ENCODE assay signal across 8 cellular contexts in the genomic region with DNA sequence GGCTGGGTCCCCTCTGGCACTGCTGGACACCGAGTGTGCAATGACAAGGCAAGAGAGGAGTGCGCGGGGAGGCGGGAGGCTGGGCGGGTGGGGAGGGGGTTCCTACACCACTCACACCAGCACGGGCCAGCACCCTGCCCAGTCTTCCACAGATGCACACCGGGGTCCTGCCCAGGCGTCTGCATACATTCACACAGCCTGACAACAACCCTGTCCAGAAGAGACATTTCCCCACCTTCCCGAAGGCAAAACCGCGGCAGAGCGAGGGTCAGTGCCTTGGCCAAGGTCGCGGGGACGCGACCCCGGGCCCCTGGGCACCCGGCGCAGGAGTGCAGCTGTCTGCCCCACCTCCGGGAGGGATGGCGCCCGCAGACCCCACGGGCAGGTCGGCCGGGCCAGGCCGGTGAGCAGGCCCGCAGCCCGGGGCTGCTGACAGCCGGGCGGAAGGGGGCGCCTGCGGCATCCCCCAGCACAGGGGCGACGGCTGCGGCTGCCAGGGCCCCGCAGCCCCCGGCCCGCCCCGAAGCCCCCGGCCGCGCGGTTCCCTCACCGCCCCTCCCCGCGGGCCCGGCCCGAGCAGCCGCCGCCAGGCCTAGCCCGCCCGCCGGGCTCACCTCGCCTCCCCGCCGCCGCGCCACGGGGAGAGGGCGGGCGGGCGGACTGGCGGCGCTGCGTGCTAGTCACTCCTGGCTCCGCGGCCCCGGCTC. TPM values are rescaled to one million over a fixed set of nuclear protein-coding genes. Genes with fewer than 3 reads are reported as not detected.
DNase-seq lines count a peak whose midpoint lies in the region; ATAC-seq, FAIRE-seq and TF ChIP-seq lines count a peak whose summit lies in the region.

No MANE protein-coding gene starts in this region.

- H3K4me2 ChIP-seq in HCT116 (ENCODE audit: low read length) (peak overlapping the region; percentile 84), keratinocyte (ENCODE audit: control insufficient read depth, extremely low read depth, insufficient read depth, low read depth, low read length) (peak overlapping the region; percentile 89)

- no peak for TF ChIP-seq RAD21 in HCT116 (IDR thresholded peaks at IDR 0.05; ENCODE audit: low read depth)

- no peaks in the 10 kb centered on the region for H3K9me2 ChIP-seq in HCT116 (ENCODE audit: insufficient read depth)

- intact Hi-C loops in activated naive CD4-positive, alpha-beta T cell treated with anti-CD3 and anti-CD28 coated beads for 36 hours (cut with micrococcal nuclease), result no loop called here
- intact Hi-C loops in HCT116 (cut with micrococcal nuclease), result loop anchor here (10.0 kb wide), 1 partner anchor 167 kb away; no protein-coding TSS in a partner anchor

- FAIRE-seq in keratinocyte (lab: Jason Lieb, UNC), result no peak

- H3K79me2 ChIP-seq in HCT116 (ENCODE audit: insufficient read depth, low read length) (peaks cover 45% of the 10 kb centered on the region), keratinocyte (ENCODE audit: control insufficient read depth, insufficient read depth, low read length) (peaks cover 42% of the 10 kb centered on the region)

- H2AFZ ChIP-seq in HCT116 (ENCODE audit: low read depth, low read length, poor library complexity, severe bottlenecking) (no peak overlapping the region), keratinocyte (ENCODE audit: control insufficient read depth, low read length) (peak overlapping the region; percentile 43)

- H3K4me1 ChIP-seq in HCT116 (ENCODE audit: control insufficient read depth in 1 of 2, insufficient read depth in 2 of 2, low read length in 2 of 2) (peaks cover 10 to 24% of the 10 kb centered on the region in 2 experiments), keratinocyte (ENCODE audit: control insufficient read depth, extremely low read depth, insufficient read depth, low read length) (peaks cover 22% of the 10 kb centered on the region)

- ATAC-seq in HCT116, result peak; percentile 44
- ATAC-seq in stimulated activated naive CD8-positive, alpha-beta T cell treated with anti-CD3 and anti-CD28 coated beads, Interleukin-15, Interleukin-2, amounts not matched to agents 100 U/mL and 50 U/mL, for 24 hours, result peak; percentile 17

- H3K27me3 ChIP-seq in HCT116 (ENCODE audit: insufficient read depth, low read length) (no peaks in the 10 kb centered on the region), keratinocyte (ENCODE audit: control insufficient read depth, extremely low read depth, insufficient read depth, low read length) (no peaks in the 10 kb centered on the region)

- dilution Hi-C loops in keratinocyte (cut with MboI; ENCODE audit: extremely low pct_ligation_motif_present, low sequenced_read_pairs), result no loop called here

- peak in 2 of 3 experiments; percentile 8 to 21; a peak in 1 of 6 replicates for TF ChIP-seq CTCF in HCT116 (IDR thresholded peaks at IDR 0.05 in 2 of 3, conservative IDR thresholded peaks at IDR 0.05 in 1 of 3; ENCODE audit: borderline replicate concordance in 1 of 3, insufficient read depth in 1 of 3, low read depth in 2 of 3, low read length in 2 of 3)
- TF ChIP-seq CTCF in LNCaP clone FGC (IDR thresholded peaks at IDR 0.05; ENCODE audit: control insufficient read depth, extremely low read depth, insufficient read depth), result peak; percentile 42
- TF ChIP-seq CTCF in keratinocyte (optimal IDR thresholded peaks at IDR 0.05 in 1 of 3, IDR thresholded peaks at IDR 0.05 in 1 of 3, conservative IDR thresholded peaks at IDR 0.05 in 1 of 3; ENCODE audit: extremely low read depth in 1 of 3, insufficient read depth in 2 of 3, low read length in 3 of 3), result peak in 1 of 3 experiments; percentile 40

- peaks cover 0 to 5% of the 10 kb centered on the region in 2 experiments; a peak in 1 of 4 replicates for H3K36me3 ChIP-seq in HCT116 (ENCODE audit: control insufficient read depth in 1 of 2, insufficient read depth in 2 of 2, low read length in 2 of 2)
- peaks cover 2 to 5% of the 10 kb centered on the region in 2 experiments for H3K36me3 ChIP-seq in keratinocyte (ENCODE audit: control insufficient read depth in 2 of 2, extremely low read depth in 1 of 2, insufficient read depth in 2 of 2, low read length in 2 of 2)

- peak overlapping the region; percentile 55; the same call in 1 of the 2 replicates for H3K27ac ChIP-seq in HCT116 (ENCODE audit: low read depth, low read length)
- H3K27ac ChIP-seq in keratinocyte (ENCODE audit: control insufficient read depth, insufficient read depth, low read length), result peak overlapping the region; percentile 31

- H3K9me1 ChIP-seq in keratinocyte (ENCODE audit: control insufficient read depth, extremely low read depth, insufficient read depth, low read length), result no peaks in the 10 kb centered on the region

- H3K4me1 Mint-ChIP-seq in activated naive CD4-positive, alpha-beta T cell treated with anti-CD3 and anti-CD28 coated beads for 36 hours (ENCODE audit: low read depth), result peaks cover 31% of the 10 kb centered on the region

- no peaks in the 10 kb centered on the region for H4K20me1 ChIP-seq in HCT116 (ENCODE audit: insufficient read depth)
- H4K20me1 ChIP-seq in keratinocyte (ENCODE audit: control insufficient read depth, extremely low read depth, insufficient read depth, low read length), result no peaks in the 10 kb centered on the region

- CTCF ChIA-PET in activated naive CD4-positive, alpha-beta T cell treated with anti-CD3 and anti-CD28 coated beads for 36 hours (lab: Charles Lee), result interaction anchor here (1.2 to 5.6 kb wide), 3 partner anchors 24 to 315 kb away, joined by 3 to 77 read pairs (median 12); no protein-coding TSS in a partner anchor
- CTCF ChIA-PET in HCT116 (lab: Charles Lee), result interaction anchor here (0.6 to 3.7 kb wide), 4 partner anchors 24 to 180 kb away, joined by 3 to 28 read pairs (median 17); no protein-coding TSS in a partner anchor

- peak overlapping the region; percentile 71 to 79 for H3K4me3 ChIP-seq in HCT116 (replicated peaks in 1 of 2; ENCODE audit: low read depth in 1 of 2, low read length in 2 of 2)
- H3K4me3 ChIP-seq in LNCaP clone FGC (ENCODE audit: low read depth, low read length), result peak overlapping the region; percentile 78
- peak overlapping the region; percentile 65 to 83 (median 71) for H3K4me3 ChIP-seq in keratinocyte (ENCODE audit: control insufficient read depth in 2 of 3, extremely low read depth in 1 of 3, insufficient read depth in 2 of 3, low read depth in 1 of 3, low read length in 3 of 3)

- no TSS peak for BruUV-seq in HCT116 (replicated peaks; lab: Mats Ljungman, UMichigan)

- no peak overlapping the region for H3K27ac Mint-ChIP-seq in activated naive CD4-positive, alpha-beta T cell treated with anti-CD3 and anti-CD28 coated beads for 36 hours

- no peak for TF ChIP-seq POLR2A in HCT116 (IDR thresholded peaks at IDR 0.05; ENCODE audit: borderline replicate concordance, extremely low read depth, insufficient read depth, insufficient read length)

- peak overlapping the region; percentile 73 for H3K9ac ChIP-seq in HCT116 (ENCODE audit: low read length)
- peak overlapping the region; percentile 74 for H3K9ac ChIP-seq in keratinocyte (ENCODE audit: control insufficient read depth, extremely low read depth, insufficient read depth, low read length)

- no peaks in the 10 kb centered on the region for H3K27me3 Mint-ChIP-seq in activated naive CD4-positive, alpha-beta T cell treated with anti-CD3 and anti-CD28 coated beads for 36 hours (ENCODE audit: low read depth)

- DNase-seq in activated naive CD4-positive, alpha-beta T cell treated with anti-CD3 and anti-CD28 coated beads for 36 hours, result no peak
- no peak for DNase-seq in activated naive CD4-positive, alpha-beta T cell treated with Interleukin-2 at 50 U/mL for 16 hours
- no peak for DNase-seq in HCT116 (ENCODE audit: low read depth, low spot score)
- no peak for DNase-seq in LNCaP clone FGC (ENCODE audit: low read depth)
- peak; percentile 69 for DNase-seq in astrocyte of the hippocampus (ENCODE audit: low read depth, low spot score)
- no peak for DNase-seq in keratinocyte (ENCODE audit: low read depth, low spot score)
- DNase-seq in stimulated activated naive CD8-positive, alpha-beta T cell treated with anti-CD3 and anti-CD28 coated beads, Interleukin-15, Interleukin-2, amounts not matched to agents 100 U/mL and 50 U/mL, for 24 hours, result peak; percentile 37
- DNase-seq in MV-4-11 (lab: John Stamatoyannopoulos, UW), result no peak

- H3K9me3 ChIP-seq in HCT116 (ENCODE audit: control insufficient read depth in 1 of 2, insufficient read depth in 1 of 2, low read depth in 1 of 2, low read length in 2 of 2) (no peaks in the 10 kb centered on the region), keratinocyte (ENCODE audit: control insufficient read depth, low read depth, low read length) (no peaks in the 10 kb centered on the region)

- peak overlapping the region; percentile 75 for H3K4me3 Mint-ChIP-seq in activated naive CD4-positive, alpha-beta T cell treated with anti-CD3 and anti-CD28 coated beads for 36 hours

- RAD21 ChIA-PET in HCT116 (lab: Charles Lee; ENCODE audit: low non-redundant PET in 1 of 2, low total read pairs in 2 of 2, uncharacterized antibody in 2 of 2, unreplicated experiment in 2 of 2), result interaction anchor here in 1 of 2 experiments (0.8 kb wide), 2 partner anchors 41 to 46 kb away, joined by 3 read pairs; no protein-coding TSS in a partner anchor

- H3K9me3 Mint-ChIP-seq in activated naive CD4-positive, alpha-beta T cell treated with anti-CD3 and anti-CD28 coated beads for 36 hours, result no peaks in the 10 kb centered on the region

- POLR2A ChIA-PET in HCT116 (lab: Charles Lee), result no interaction called here

- peaks cover 7% of the 10 kb centered on the region for H3K36me3 Mint-ChIP-seq in activated naive CD4-positive, alpha-beta T cell treated with anti-CD3 and anti-CD28 coated beads for 36 hours (ENCODE audit: low read depth)

TF ChIP-seq in HCT116, 20 proteins besides CTCF, POLR2A, EP300 and RAD21:
- no peak for TF ChIP-seq EZH2 (IDR thresholded peaks at IDR 0.05)
- peak; percentile 72 for TF ChIP-seq ZFX (IDR thresholded peaks at IDR 0.05)

RNA-seq across cellular contexts. Expression of gene MAPK9, which starts 0.5 kb away (rescaled TPM):
- 10 to 100 TPM; 30.8 to 34.4 TPM for total RNA-seq in activated naive CD4-positive, alpha-beta T cell treated with anti-CD3 and anti-CD28 coated beads for 36 hours
- total RNA-seq in HCT116 (2021; ENCODE audit: unreplicated experiment), result 43.4 TPM
- 24.0 and 25.8 TPM in 2 replicates for polyA plus RNA-seq in HCT116 (2012)
- polyA plus RNA-seq in keratinocyte, result 25.2 to 49.4 TPM (median 42.8 TPM) in 3 replicates
- polyA plus RNA-seq in keratinocyte (2011; ENCODE audit: low read depth), result 12.0 TPM
- polyA plus RNA-seq in keratinocyte (2011; cell fraction: cytosol; rRNA removed), result 30.9 and 40.4 TPM in 2 replicates
- 24.8 and 27.6 TPM in 2 replicates for polyA plus RNA-seq in keratinocyte (2011; cell fraction: nucleus; rRNA removed)
- 9.5 and 21.7 TPM in 2 replicates for polyA plus RNA-seq in keratinocyte (2012; ENCODE audit: low replicate concordance)
- 32.9 to 50.0 TPM (median 39.3 TPM) in 3 replicates for polyA minus RNA-seq in keratinocyte
- polyA minus RNA-seq in keratinocyte (2011; cell fraction: cytosol; rRNA and poly(A)+ RNA removed), result 22.1 TPM
- 10.4 and 20.1 TPM in 2 replicates for polyA minus RNA-seq in keratinocyte (2011; cell fraction: nucleus; rRNA and poly(A)+ RNA removed)

Comparison
In these comparisons a context has a peak if more than half of its experiments do, and no peak if none do; other contexts are left out.
1. DNase-seq: peak in astrocyte of the hippocampus (single experiment) and stimulated activated naive CD8-positive, alpha-beta T cell treated with anti-CD3 and anti-CD28 coated beads, Interleukin-15, Interleukin-2, amounts not matched to agents 100 U/mL and 50 U/mL, for 24 hours (single experiment); none in activated naive CD4-positive, alpha-beta T cell treated with anti-CD3 and anti-CD28 coated beads for 36 hours (single experiment), activated naive CD4-positive, alpha-beta T cell treated with Interleukin-2 at 50 U/mL for 16 hours (single experiment), HCT116 (single experiment), LNCaP clone FGC (single experiment), keratinocyte (single experiment) and MV-4-11 (single experiment).
2. Peak in every context shown above with its lines, with median percentiles within 50 percentile points of each other: H3K4me3 ChIP-seq.